Comparison of ENCODE assay signal across 12 cellular contexts in genomic region chr18:12769644-12770440, GRCh38.
"Had no signal": no experiment of that assay in that cellular context is flagged by ENCODE, and none has a peak within 500 bp of the region (broad histone marks: within the 10 kb centered on the region; RNA-seq: fewer than 3 reads in every experiment).

No MANE protein-coding gene starts in this region.

- H3K4me3 ChIP-seq: ascending aorta, gastroesophageal sphincter, ovary, thoracic aorta had no signal

- ATAC-seq: gastroesophageal sphincter; left lobe of liver; naive thymus-derived CD4-positive, alpha-beta T cell had no signal

- DNase-seq: activated CD4-positive, alpha-beta T cell treated with anti-CD3 and anti-CD28 coated beads, Interleukin-2, amount 10 ng/mL, durations not matched to agents 24 days and 14 days; activated CD4-positive, CD25-positive, alpha-beta regulatory T cell; activated naive CD4-positive, alpha-beta T cell treated with Interleukin-2 at 50 U/mL for 16 hours; caudate nucleus; cortex of kidney; effector CD4-positive, alpha-beta T cell; naive thymus-derived CD4-positive, alpha-beta T cell; ovary had no signal

- H3K27ac ChIP-seq: ascending aorta, gastroesophageal sphincter, ovary, thoracic aorta had no signal
